In the genomic region with DNA sequence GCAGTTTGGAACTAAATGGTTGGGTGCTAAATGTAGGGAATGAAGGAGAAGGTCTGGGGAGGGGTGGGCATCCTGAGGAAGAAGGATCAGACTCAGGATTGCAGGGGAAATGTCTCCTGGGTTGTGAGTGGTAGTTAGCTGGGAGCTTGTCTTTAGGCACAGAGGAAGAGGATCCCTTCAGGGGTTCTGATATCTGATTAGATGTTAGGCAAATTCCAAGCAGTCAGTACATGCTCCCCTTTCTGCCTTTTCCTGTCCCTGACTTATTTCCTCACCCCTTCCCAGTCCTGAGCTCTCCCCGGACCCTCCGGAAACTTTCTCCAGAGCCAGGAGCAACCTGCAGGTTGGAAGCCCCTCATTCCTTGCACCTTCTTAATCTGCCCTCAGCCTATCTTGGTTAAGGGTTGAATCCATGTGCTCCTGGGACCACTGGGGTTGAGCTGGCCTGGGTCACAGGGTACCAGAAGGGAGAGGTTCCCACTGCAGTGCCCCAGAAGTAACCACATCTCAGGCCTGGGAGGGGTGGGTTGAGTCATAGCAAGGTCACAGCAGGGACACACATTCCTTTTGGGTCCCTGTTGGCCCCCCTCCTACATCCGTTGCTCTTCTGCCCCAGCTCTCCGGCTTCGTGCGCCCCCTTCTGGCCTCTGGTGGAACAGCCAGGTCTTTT, we compare ENCODE assay signal across 8 cellular contexts. TPM values are rescaled to one million over a fixed set of nuclear protein-coding genes. Genes with fewer than 3 reads are reported as not detected.
DNase-seq lines count a peak whose midpoint lies in the region; ATAC-seq and TF ChIP-seq lines count a peak whose summit lies in the region.

No MANE protein-coding gene starts in this region.

- intact Hi-C loops in left ventricle myocardium superior (cut with micrococcal nuclease) = no loop called here
- intact Hi-C loops in upper lobe of right lung (cut with DNase I) = no loop called here

- peak overlapping the region; percentile 76 for H3K27ac ChIP-seq in upper lobe of right lung

- TF ChIP-seq CTCF in GM12873 (IDR thresholded peaks at IDR 0.05; ENCODE audit: insufficient read depth, low read depth, low read length, missing control alignments) (peak; percentile 84), upper lobe of right lung (IDR thresholded peaks at IDR 0.05) (peak; percentile 98)

- H3K9me3 Mint-ChIP-seq in T-helper 1 cell treated with Interleukin-12 subunit alpha and Interleukin-12 subunit beta and Interleukin-4 antibody, amounts not matched to agents 30 μg/mL and 1 μg/mL, for 36 hours = no peaks in the 10 kb centered on the region

- H3K4me1 ChIP-seq in upper lobe of right lung = peaks cover 35% of the 10 kb centered on the region

- H3K4me1 Mint-ChIP-seq in T-helper 1 cell treated with Interleukin-12 subunit alpha and Interleukin-12 subunit beta and Interleukin-4 antibody, amounts not matched to agents 30 μg/mL and 1 μg/mL, for 36 hours (ENCODE audit: low read depth) = peaks cover 29% of the 10 kb centered on the region

- no peaks in the 10 kb centered on the region for H3K9me3 ChIP-seq in upper lobe of right lung

- H3K4me3 ChIP-seq in upper lobe of right lung = no peak overlapping the region

- H3K27me3 Mint-ChIP-seq in T-helper 1 cell treated with Interleukin-12 subunit alpha and Interleukin-12 subunit beta and Interleukin-4 antibody, amounts not matched to agents 30 μg/mL and 1 μg/mL, for 36 hours (ENCODE audit: low read depth) = peaks cover 44% of the 10 kb centered on the region

- H3K4me3 Mint-ChIP-seq in T-helper 1 cell treated with Interleukin-12 subunit alpha and Interleukin-12 subunit beta and Interleukin-4 antibody, amounts not matched to agents 30 μg/mL and 1 μg/mL, for 36 hours = peak overlapping the region; percentile 54

- DNase-seq in NCI-H1694 (lab: John Stamatoyannopoulos, UW) (peak; percentile 73), amygdala (lab: John Stamatoyannopoulos, UW) (peak in 49 of 56 donors; percentile 6 to 86 (median 56)), left ventricle myocardium superior (peak; percentile 93), pulmonary artery endothelial cell (ENCODE audit: low read depth, low spot score) (peak; percentile 54), upper lobe of right lung (peak; percentile 93)

- no peaks in the 10 kb centered on the region for H3K27me3 ChIP-seq in upper lobe of right lung

- H3K36me3 ChIP-seq in upper lobe of right lung = no peaks in the 10 kb centered on the region

- ATAC-seq in left ventricle myocardium superior = peak; percentile 70
- peak; percentile 89 for ATAC-seq in upper lobe of right lung
- no peak for ATAC-seq in HG02852 (IDR thresholded peaks at IDR 0.05; ENCODE audit: unreplicated experiment)

- H3K27ac Mint-ChIP-seq in T-helper 1 cell treated with Interleukin-12 subunit alpha and Interleukin-12 subunit beta and Interleukin-4 antibody, amounts not matched to agents 30 μg/mL and 1 μg/mL, for 36 hours = peak overlapping the region; percentile 24

- H3K36me3 Mint-ChIP-seq in T-helper 1 cell treated with Interleukin-12 subunit alpha and Interleukin-12 subunit beta and Interleukin-4 antibody, amounts not matched to agents 30 μg/mL and 1 μg/mL, for 36 hours (ENCODE audit: low read depth) = peaks cover 3% of the 10 kb centered on the region

RNA-seq across cellular contexts. Expression of a gene that starts 1.6 kb away (rescaled TPM):
- total RNA-seq in left ventricle myocardium superior = 45.5 TPM
- total RNA-seq in pulmonary artery endothelial cell = 10.6 and 27.3 TPM in 2 replicates
- 34.6 TPM for total RNA-seq in upper lobe of right lung

RNA-seq across cellular contexts. Expression of a gene that starts 4.2 kb away (rescaled TPM):
- 0.12 TPM for total RNA-seq in left ventricle myocardium superior
- not detected in 2 replicates for total RNA-seq in pulmonary artery endothelial cell
- not detected for total RNA-seq in upper lobe of right lung

RNA-seq across cellular contexts. Expression of a gene that starts 19.9 kb away (rescaled TPM):
- total RNA-seq in left ventricle myocardium superior (39.8 TPM), pulmonary artery endothelial cell (20.0 and 21.8 TPM in 2 replicates), upper lobe of right lung (50.4 TPM)

RNA-seq across cellular contexts. Expression of a gene that starts 49.3 kb away (rescaled TPM):
- total RNA-seq in left ventricle myocardium superior = 120 TPM
- total RNA-seq in pulmonary artery endothelial cell = 14.9 and 27.0 TPM in 2 replicates
- 232 TPM for total RNA-seq in upper lobe of right lung
